In genomic region chr2:166375736-166376487, GRCh38 we compare ENCODE assay signal across 8 cellular contexts. TPM values are rescaled to one million over a fixed set of nuclear protein-coding genes. Genes with fewer than 3 reads are reported as not detected.
A peak's percentile ranks its signal among the peaks of the same experiment; 100 is the strongest.
DNase-seq lines count a peak whose midpoint lies in the region; ATAC-seq and TF ChIP-seq lines count a peak whose summit lies in the region.

Gene SCN9A (minus strand): TSS chr2:166375944. CDS start chr2:166311756, 64,188 bp downstream.

- H3K36me3 ChIP-seq in right lobe of liver: no peaks in the 10 kb centered on the region

- peaks cover 0 to 31% (median 0%) of the 10 kb centered on the region in 4 donors for H3K4me1 ChIP-seq in right lobe of liver

- no peak within 1 kb of the TSS for H3K27ac Mint-ChIP-seq in effector memory CD8-positive, alpha-beta T cell
- no peak within 1 kb of the TSS for H3K27ac Mint-ChIP-seq in stimulated activated effector memory CD8-positive, alpha-beta T cell treated with anti-CD3 and anti-CD28 coated beads, Interleukin-12 subunit alpha, Interleukin-12 subunit beta, amount 100 ng/mL, for 72 hours

- H3K27ac ChIP-seq in right lobe of liver: peak within 1 kb of the TSS in 2 of 3 donors; percentile 37 to 50

- intact Hi-C loops in right lobe of liver (cut with DNase I): no loop called here

- H3K27me3 Mint-ChIP-seq in effector memory CD8-positive, alpha-beta T cell: peaks cover 0 to 16% of the 10 kb centered on the region in 2 donors

- DNase-seq in DMS153 (lab: John Stamatoyannopoulos, UW) (peak; percentile 90), NCI-H1048 (lab: John Stamatoyannopoulos, UW) (peak; percentile 79), SW 1271 (lab: John Stamatoyannopoulos, UW) (peak; percentile 14 to 46), right lobe of liver (peak; percentile 88 to 92 (median 92)), RKO (ENCODE audit: low spot score) (no peak)
- no peak for DNase-seq in effector memory CD8-positive, alpha-beta T cell
- DNase-seq in stimulated activated effector memory CD8-positive, alpha-beta T cell treated with anti-CD3 and anti-CD28 coated beads, Interleukin-12 subunit alpha, Interleukin-12 subunit beta, amount 100 ng/mL, for 72 hours (ENCODE audit: low spot score in 2 of 2): no peak

- peak; percentile 40 for TF ChIP-seq POLR2A in right lobe of liver (IDR thresholded peaks at IDR 0.05)

- peak; percentile 80 for ATAC-seq in GM21825 (IDR thresholded peaks at IDR 0.05; ENCODE audit: unreplicated experiment)
- ATAC-seq in effector memory CD8-positive, alpha-beta T cell (replicated peaks): no peak
- peak; percentile 94 to 99 (median 95) for ATAC-seq in right lobe of liver
- peak; percentile 55 for ATAC-seq in stimulated activated effector memory CD8-positive, alpha-beta T cell treated with anti-CD3 and anti-CD28 coated beads, Interleukin-12 subunit alpha, Interleukin-12 subunit beta, amount 100 ng/mL, for 72 hours

- H3K4me1 Mint-ChIP-seq in effector memory CD8-positive, alpha-beta T cell (ENCODE audit: low read depth in 2 of 2): no peaks in the 10 kb centered on the region
- H3K4me1 Mint-ChIP-seq in stimulated activated effector memory CD8-positive, alpha-beta T cell treated with anti-CD3 and anti-CD28 coated beads, Interleukin-12 subunit alpha, Interleukin-12 subunit beta, amount 100 ng/mL, for 72 hours: no peaks in the 10 kb centered on the region

- peaks cover 0 to 6% of the 10 kb centered on the region in 2 donors for H3K9me3 Mint-ChIP-seq in effector memory CD8-positive, alpha-beta T cell
- no peaks in the 10 kb centered on the region for H3K9me3 Mint-ChIP-seq in stimulated activated effector memory CD8-positive, alpha-beta T cell treated with anti-CD3 and anti-CD28 coated beads, Interleukin-12 subunit alpha, Interleukin-12 subunit beta, amount 100 ng/mL, for 72 hours

- TF ChIP-seq CTCF in right lobe of liver (IDR thresholded peaks at IDR 0.05): peak in 1 of 4 donors; percentile 18

- peak within 1 kb of the TSS; percentile 21 to 32 for H3K4me3 Mint-ChIP-seq in effector memory CD8-positive, alpha-beta T cell
- H3K4me3 Mint-ChIP-seq in stimulated activated effector memory CD8-positive, alpha-beta T cell treated with anti-CD3 and anti-CD28 coated beads, Interleukin-12 subunit alpha, Interleukin-12 subunit beta, amount 100 ng/mL, for 72 hours: peak within 1 kb of the TSS; percentile 18

- H3K9me3 ChIP-seq in right lobe of liver: no peaks in the 10 kb centered on the region

- no peaks in the 10 kb centered on the region for H3K36me3 Mint-ChIP-seq in effector memory CD8-positive, alpha-beta T cell (ENCODE audit: insufficient read depth)
- no peaks in the 10 kb centered on the region for H3K36me3 Mint-ChIP-seq in stimulated activated effector memory CD8-positive, alpha-beta T cell treated with anti-CD3 and anti-CD28 coated beads, Interleukin-12 subunit alpha, Interleukin-12 subunit beta, amount 100 ng/mL, for 72 hours

- H3K4me3 ChIP-seq in right lobe of liver: peak within 1 kb of the TSS; percentile 44 to 76 (median 73)

- 0% methylated on average over 10 of the region's 45 CpGs for WGBS in right lobe of liver (ENCODE audit: insufficient coverage, low coverage, low lambda C conversion rate, missing lambda C conversion rate)

- H3K27me3 ChIP-seq in right lobe of liver: no peaks in the 10 kb centered on the region

RNA-seq across cellular contexts. Expression of gene SCN9A, which starts in this region (rescaled TPM):
- 10 to 100 TPM in 1 of 6 experiments, 1 to 10 TPM in 5; 2.1 to 10.2 (median 5.1) TPM for total RNA-seq in right lobe of liver

Comparison
In these comparisons a context has a peak if more than half of its experiments do, and no peak if none do; other contexts are left out.
1. DNase-seq: peak in DMS153 (single experiment), NCI-H1048 (single experiment), SW 1271 (2 of 2) and right lobe of liver (3 of 3); none in effector memory CD8-positive, alpha-beta T cell (0 of 3), stimulated activated effector memory CD8-positive, alpha-beta T cell treated with anti-CD3 and anti-CD28 coated beads, Interleukin-12 subunit alpha, Interleukin-12 subunit beta, amount 100 ng/mL, for 72 hours (0 of 2) and RKO (single experiment).